ENCODE assay signal across 8 cellular contexts in the genomic region with DNA sequence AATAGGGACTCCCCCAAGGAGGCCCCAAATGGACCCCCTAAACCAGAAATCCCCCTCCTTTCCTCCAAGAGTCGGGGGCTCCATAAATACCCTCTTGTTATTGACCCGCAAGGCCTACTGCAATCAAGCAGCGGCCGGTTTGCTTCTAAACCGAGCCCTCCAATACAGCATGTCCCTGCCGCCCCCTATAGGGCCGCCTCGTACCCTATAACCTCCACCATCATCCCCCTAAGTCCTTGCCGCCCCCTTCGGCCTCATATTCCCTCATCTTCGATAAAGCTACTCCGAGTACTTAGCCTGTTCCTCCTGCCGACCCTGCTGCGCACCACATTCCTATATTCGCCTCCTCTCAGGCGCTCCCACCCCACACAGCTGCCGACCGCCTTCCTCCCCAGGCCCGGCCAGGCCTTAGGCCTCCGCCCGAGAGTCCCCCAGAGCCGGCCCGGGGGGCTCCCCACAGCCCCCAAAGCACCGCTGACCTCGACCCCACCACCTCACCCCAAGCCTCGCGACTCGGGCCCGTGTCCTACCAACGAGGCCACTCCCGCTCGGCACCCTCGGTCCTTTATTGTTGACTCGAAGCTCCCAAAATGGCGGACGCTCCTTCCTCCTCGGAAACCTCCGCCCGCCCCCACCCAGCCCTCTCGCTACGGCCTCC. TPM values are rescaled to one million over a fixed set of nuclear protein-coding genes. Genes with fewer than 3 reads are reported as not detected.
DNase-seq lines count a peak whose midpoint lies in the region; ATAC-seq and TF ChIP-seq lines count a peak whose summit lies in the region.

No MANE protein-coding gene starts in this region.

- intact Hi-C loops in esophagus muscularis mucosa (cut with DNase I) = no loop called here

- H3K9me3 ChIP-seq in esophagus muscularis mucosa (no peaks in the 10 kb centered on the region), muscle layer of colon (ENCODE audit: low read length) (no peaks in the 10 kb centered on the region)

- peaks cover 0 to 5% (median 3%) of the 10 kb centered on the region in 4 donors for H3K36me3 ChIP-seq in esophagus muscularis mucosa
- H3K36me3 ChIP-seq in muscle layer of colon (ENCODE audit: insufficient read depth, low read length) = peaks cover 6% of the 10 kb centered on the region

- H3K27me3 ChIP-seq in esophagus muscularis mucosa (no peaks in the 10 kb centered on the region), muscle layer of colon (ENCODE audit: control insufficient read depth in 1 of 2, insufficient read depth in 2 of 2, low read length in 2 of 2) (no peaks in the 10 kb centered on the region)

- ATAC-seq in HG03175 (IDR thresholded peaks at IDR 0.05; ENCODE audit: unreplicated experiment) = peak; percentile 9

- DNase-seq in activated effector memory CD4-positive, alpha-beta T cell treated with anti-CD3 and anti-CD28 coated beads, Interleukin-2, amount 50 U/mL, for 16 hours = peak; percentile 82
- no peak for DNase-seq in activated effector memory CD4-positive, alpha-beta T cell treated with Interleukin-2 at 50 U/mL for 16 hours
- peak; percentile 37 to 58 for DNase-seq in NOMO-1 (lab: John Stamatoyannopoulos, UW; ENCODE audit: unreplicated experiment in 2 of 2)
- peak; percentile 43 for DNase-seq in activated T-cell treated with anti-CD3 and anti-CD28 coated beads for 24 hours (ENCODE audit: low read depth)
- peak; percentile 94 for DNase-seq in esophagus muscularis mucosa (ENCODE audit: extremely low spot score)
- DNase-seq in stimulated activated naive CD4-positive, alpha-beta T cell (lab: John Stamatoyannopoulos, UW) = peak; percentile 39 to 89 (median 74)

- WGBS in esophagus muscularis mucosa = 0% methylated on average over 35 of the region's 41 CpGs

- no peak for TF ChIP-seq POLR2A in esophagus muscularis mucosa (IDR thresholded peaks at IDR 0.05; ENCODE audit: low read depth)

- TF ChIP-seq CTCF in esophagus muscularis mucosa (IDR thresholded peaks at IDR 0.05) = peak; percentile 42 to 46 (median 46)

- H3K9ac ChIP-seq in muscle layer of colon (ENCODE audit: low read length) = peak overlapping the region; percentile 95

- TF ChIP-seq EP300 in esophagus muscularis mucosa (IDR thresholded peaks at IDR 0.05) = no peak

- peaks cover 32 to 56% (median 52%) of the 10 kb centered on the region in 4 donors for H3K4me1 ChIP-seq in esophagus muscularis mucosa
- H3K4me1 ChIP-seq in muscle layer of colon (ENCODE audit: insufficient read depth, low read length) = peaks cover 28% of the 10 kb centered on the region

- H3K27ac ChIP-seq in esophagus muscularis mucosa (replicated peaks in 1 of 4) (peak overlapping the region; percentile 98 to 100 (median 99)), muscle layer of colon (ENCODE audit: low read depth, low read length) (peak overlapping the region; percentile 99)

- H3K4me3 ChIP-seq in esophagus muscularis mucosa (peak overlapping the region; percentile 79 to 92 (median 86)), muscle layer of colon (ENCODE audit: low read depth in 1 of 2, low read length in 2 of 2) (peak overlapping the region; percentile 63 to 86)

RNA-seq across cellular contexts. Expression of gene DDX6, which starts 0.5 kb away (rescaled TPM):
- 100 to 1,000 TPM in 3 of 4 donors, 10 to 100 TPM in 1; 92.9 to 113 (median 105) TPM for total RNA-seq in esophagus muscularis mucosa
